Comparison of ENCODE assay signal across 10 cellular contexts in genomic region chr15:40543631-40544294, GRCh38.
DNase-seq lines count a peak whose midpoint lies in the region; ATAC-seq lines count a peak whose summit lies in the region.
"Had no signal": no experiment of that assay in that cellular context is flagged by ENCODE, and none has a peak within 500 bp of the region (broad histone marks: within the 10 kb centered on the region; RNA-seq: fewer than 3 reads in every experiment).

No MANE protein-coding gene starts in this region.

- peak; percentile 60 for DNase-seq in germinal center (ENCODE audit: low spot score)
- DNase-seq in NCI-H2107 treated with DMSO at 0.1 percent for 48 hours (lab: John Stamatoyannopoulos, UW; ENCODE audit: unreplicated experiment), result no peak
- no peak for DNase-seq in HCEC 1CT
- DNase-seq in NCI-H226, result no peak
- no peak for DNase-seq in Kasumi-1 (lab: John Stamatoyannopoulos, UW)
- DNase-seq: left ventricle myocardium superior, NCI-H524 had no signal

- peak; percentile 70 for ATAC-seq in GM18517 (IDR thresholded peaks at IDR 0.05; ENCODE audit: unreplicated experiment)
- ATAC-seq in GM21576 (IDR thresholded peaks at IDR 0.05; ENCODE audit: unreplicated experiment), result peak; percentile 69
- ATAC-seq in HG03354 (IDR thresholded peaks at IDR 0.05; ENCODE audit: poor library complexity, severe bottlenecking, unreplicated experiment), result peak; percentile 71
- ATAC-seq: left ventricle myocardium superior had no signal
